ENCODE assay signal across 10 cellular contexts in the genomic region with DNA sequence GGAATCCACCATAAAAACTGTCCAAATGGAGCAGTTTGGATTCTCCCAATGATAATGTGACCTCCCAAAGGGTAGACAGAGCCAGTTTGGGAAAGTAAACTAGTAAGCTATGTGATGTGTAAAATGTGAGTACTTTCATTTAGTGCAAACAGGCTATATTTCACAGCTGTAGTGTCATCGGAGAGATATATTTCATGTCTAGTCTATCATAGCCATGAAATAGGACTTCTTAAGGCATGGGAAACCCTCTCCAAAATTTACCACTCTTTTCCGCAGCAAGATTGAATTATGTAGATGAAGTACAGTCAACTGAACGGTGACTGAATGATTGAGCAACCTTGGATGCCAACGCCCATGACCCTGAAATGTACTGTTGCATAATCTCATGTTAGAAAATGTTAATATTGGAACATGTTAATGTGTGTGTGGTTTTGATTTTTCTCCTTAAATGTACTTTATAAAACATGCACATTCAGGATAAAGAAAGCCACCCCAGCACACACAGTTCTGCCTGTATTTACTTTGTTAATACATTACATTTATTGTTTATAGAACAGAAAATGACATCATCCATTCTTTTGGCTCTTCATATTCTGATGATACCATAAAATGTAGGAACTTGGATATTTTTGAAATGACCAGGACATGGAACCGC.
DNase-seq lines count a peak whose midpoint lies in the region; ATAC-seq and TF ChIP-seq lines count a peak whose summit lies in the region.
"Had no signal": no experiment of that assay in that cellular context is flagged by ENCODE, and none has a peak within 500 bp of the region (broad histone marks: within the 10 kb centered on the region; RNA-seq: fewer than 3 reads in every experiment).

No MANE protein-coding gene starts in this region.

- H3K27ac ChIP-seq in PC-3 (ENCODE audit: low read length) (peak overlapping the region; percentile 72), neural progenitor cell (no peak overlapping the region)
- H3K27ac ChIP-seq in naive thymus-derived CD4-positive, alpha-beta T cell (ENCODE audit: low read depth, low read length) = no peak overlapping the region
- H3K27ac ChIP-seq: KMS-11 had no signal

- no peaks in the 10 kb centered on the region for H3K27me3 ChIP-seq in PC-3 (ENCODE audit: low read length)
- no peaks in the 10 kb centered on the region for H3K27me3 ChIP-seq in neural progenitor cell
- no peaks in the 10 kb centered on the region for H3K27me3 ChIP-seq in naive thymus-derived CD4-positive, alpha-beta T cell (ENCODE audit: control insufficient read depth in 2 of 2, insufficient read depth in 2 of 2, low read length in 2 of 2)

- H3K36me3 ChIP-seq in PC-3 (ENCODE audit: low read depth, low read length) = peaks cover 73% of the 10 kb centered on the region
- no peaks in the 10 kb centered on the region for H3K36me3 ChIP-seq in neural progenitor cell
- H3K36me3 ChIP-seq in naive thymus-derived CD4-positive, alpha-beta T cell (ENCODE audit: control insufficient read depth in 2 of 3, insufficient read depth in 3 of 3, low read length in 3 of 3) = no peaks in the 10 kb centered on the region

- H3F3A ChIP-seq in PC-3 (ENCODE audit: low read length, unreplicated experiment) (peaks cover 21% of the 10 kb centered on the region), neural progenitor cell (ENCODE audit: low read depth) (peaks cover 14% of the 10 kb centered on the region)

- peaks cover 61% of the 10 kb centered on the region for H3K4me1 ChIP-seq in PC-3 (ENCODE audit: insufficient read depth, low read length)
- peaks cover 24% of the 10 kb centered on the region for H3K4me1 ChIP-seq in neural progenitor cell
- H3K4me1 ChIP-seq in naive thymus-derived CD4-positive, alpha-beta T cell (ENCODE audit: control insufficient read depth in 2 of 2, insufficient read depth in 2 of 2, low read length in 2 of 2) = no peaks in the 10 kb centered on the region

- no peaks in the 10 kb centered on the region for H4K20me1 ChIP-seq in PC-3 (ENCODE audit: low read length)
- no peaks in the 10 kb centered on the region for H4K20me1 ChIP-seq in neural progenitor cell (ENCODE audit: low read depth)

- intact Hi-C loops in PC-3 (cut with micrococcal nuclease) = loop anchor here (1.0 to 2.0 kb wide), 14 partner anchors 22 to 1444 kb away; no protein-coding TSS in a partner anchor
- intact Hi-C loops in naive thymus-derived CD4-positive, alpha-beta T cell (cut with micrococcal nuclease) = loop anchor here (1.0 to 10.0 kb wide), 10 partner anchors 54 to 1444 kb away; no protein-coding TSS in a partner anchor

- no peak overlapping the region for H3K4me3 Mint-ChIP-seq in neural progenitor cell
- H3K4me3 Mint-ChIP-seq in naive thymus-derived CD4-positive, alpha-beta T cell = no peak overlapping the region
- H3K4me3 Mint-ChIP-seq: activated naive CD8-positive, alpha-beta T cell had no signal

- peaks cover 5% of the 10 kb centered on the region for H3K27me3 Mint-ChIP-seq in neural progenitor cell (ENCODE audit: insufficient read depth, low read depth)
- peaks cover 0 to 28% (median 4%) of the 10 kb centered on the region in 5 donors for H3K27me3 Mint-ChIP-seq in naive thymus-derived CD4-positive, alpha-beta T cell
- H3K27me3 Mint-ChIP-seq: activated naive CD8-positive, alpha-beta T cell had no signal

- POLR2A ChIA-PET in PC-3 (lab: Charles Lee; ENCODE audit: unreplicated experiment) = interaction anchor here (0.6 to 1.8 kb wide), 8 partner anchors 9 to 226 kb away, joined by 3 to 41 read pairs (median 6); no protein-coding TSS in a partner anchor
- POLR2A ChIA-PET in naive thymus-derived CD4-positive, alpha-beta T cell (lab: Charles Lee) = no interaction called here

- peak overlapping the region; percentile 36 for H3K4me2 ChIP-seq in PC-3 (ENCODE audit: low read length)
- H3K4me2 ChIP-seq in neural progenitor cell = no peak overlapping the region
- H3K4me2 ChIP-seq: KMS-11 had no signal

- H3K36me3 Mint-ChIP-seq in neural progenitor cell = peaks cover 24% of the 10 kb centered on the region
- H3K36me3 Mint-ChIP-seq in naive thymus-derived CD4-positive, alpha-beta T cell = no peaks in the 10 kb centered on the region
- H3K36me3 Mint-ChIP-seq: activated naive CD8-positive, alpha-beta T cell had no signal

- peak; percentile 85 for DNase-seq in AG10803 (ENCODE audit: low read depth)
- DNase-seq in PC-3 = peak; percentile 99
- DNase-seq in fibroblast of gingiva (ENCODE audit: low read depth) = peak; percentile 88
- DNase-seq in neural progenitor cell (ENCODE audit: low spot score) = no peak
- DNase-seq in naive thymus-derived CD4-positive, alpha-beta T cell = no peak

- H2AFZ ChIP-seq in PC-3 (ENCODE audit: low read length) (peak overlapping the region; percentile 0; the same call in 1 of the 2 replicates), neural progenitor cell (replicated peaks) (no peak overlapping the region)

- H3K9me3 ChIP-seq in PC-3 (ENCODE audit: low read length) = no peaks in the 10 kb centered on the region
- H3K9me3 ChIP-seq in neural progenitor cell (ENCODE audit: low read depth) = no peaks in the 10 kb centered on the region
- H3K9me3 ChIP-seq in naive thymus-derived CD4-positive, alpha-beta T cell (ENCODE audit: control insufficient read depth in 2 of 3, low read length in 3 of 3) = no peaks in the 10 kb centered on the region

- H3K4me3 ChIP-seq in AG10803 (ENCODE audit: low read length) (no peak overlapping the region), PC-3 (ENCODE audit: low read length) (peak overlapping the region; percentile 1; the same call in 1 of the 2 replicates), neural progenitor cell (no peak overlapping the region)
- no peak overlapping the region for H3K4me3 ChIP-seq in naive thymus-derived CD4-positive, alpha-beta T cell (ENCODE audit: low read length)

- H3K79me2 ChIP-seq in PC-3 (ENCODE audit: low read length) (no peaks in the 10 kb centered on the region), neural progenitor cell (ENCODE audit: low read depth) (no peaks in the 10 kb centered on the region)

- H3K9me3 Mint-ChIP-seq in neural progenitor cell = no peaks in the 10 kb centered on the region
- H3K9me3 Mint-ChIP-seq in naive thymus-derived CD4-positive, alpha-beta T cell = peaks cover 0 to 2% (median 0%) of the 10 kb centered on the region in 11 donors

- TSS peak; percentile 13 for BruUV-seq in PC-3 (replicated peaks; lab: Mats Ljungman, UMichigan)

- peak overlapping the region; percentile 6 for H3K27ac Mint-ChIP-seq in neural progenitor cell
- no peak overlapping the region for H3K27ac Mint-ChIP-seq in naive thymus-derived CD4-positive, alpha-beta T cell
- H3K27ac Mint-ChIP-seq: activated naive CD8-positive, alpha-beta T cell had no signal

- CTCF ChIA-PET in PC-3 (lab: Charles Lee) = interaction anchor here (0.7 to 2.4 kb wide), 23 partner anchors 9 to 1932 kb away, joined by 3 to 71 read pairs (median 6); partner anchors contain the start of gene CREM
- CTCF ChIA-PET in naive thymus-derived CD4-positive, alpha-beta T cell (lab: Charles Lee) = interaction anchor here (0.6 to 2.7 kb wide), 14 partner anchors 8 to 1444 kb away, joined by 3 to 17 read pairs (median 4); no protein-coding TSS in a partner anchor

- TF ChIP-seq CTCF in AG10803 (conservative IDR thresholded peaks at IDR 0.05; ENCODE audit: low read length) (no peak), PC-3 (conservative IDR thresholded peaks at IDR 0.05; ENCODE audit: low read depth, low read length) (no peak), neural progenitor cell (IDR thresholded peaks at IDR 0.05) (no peak)

- H3K4me1 Mint-ChIP-seq in neural progenitor cell = peaks cover 31% of the 10 kb centered on the region
- H3K4me1 Mint-ChIP-seq in naive thymus-derived CD4-positive, alpha-beta T cell = peaks cover 0 to 6% (median 0%) of the 10 kb centered on the region in 7 donors

- peak; percentile 44 for ATAC-seq in PC-3
- ATAC-seq in HG02678 (IDR thresholded peaks at IDR 0.05; ENCODE audit: unreplicated experiment) = no peak
- no peak for ATAC-seq in GM21723 (IDR thresholded peaks at IDR 0.05; ENCODE audit: unreplicated experiment)
- no peak for ATAC-seq in naive thymus-derived CD4-positive, alpha-beta T cell
- ATAC-seq in HG03378 (IDR thresholded peaks at IDR 0.05; ENCODE audit: unreplicated experiment) = no peak

- H3K9me2 ChIP-seq in PC-3 (replicated peaks; ENCODE audit: low read length) = no peaks in the 10 kb centered on the region

- H3K9ac ChIP-seq in PC-3 (ENCODE audit: low read length) = peak overlapping the region; percentile 65
- H3K9ac ChIP-seq in neural progenitor cell = no peak overlapping the region
- H3K9ac ChIP-seq: KMS-11 had no signal

Comparison
In these comparisons a context has a peak if more than half of its experiments do, and no peak if none do; other contexts are left out.
1. DNase-seq: peak in AG10803 (single experiment), PC-3 (single experiment) and fibroblast of gingiva (single experiment); none in neural progenitor cell (single experiment) and naive thymus-derived CD4-positive, alpha-beta T cell (0 of 9).